ENCODE assay signal across 15 cellular contexts in genomic region chr1:9675393-9675792, GRCh38. TPM values are rescaled to one million over a fixed set of nuclear protein-coding genes. Genes with fewer than 3 reads are reported as not detected.
DNase-seq lines count a peak whose midpoint lies in the region; ATAC-seq and TF ChIP-seq lines count a peak whose summit lies in the region.
"Had no signal": no experiment of that assay in that cellular context is flagged by ENCODE, and none has a peak within 500 bp of the region (broad histone marks: within the 10 kb centered on the region; RNA-seq: fewer than 3 reads in every experiment).

No MANE protein-coding gene starts in this region.

- dilution Hi-C loops in mammary epithelial cell (cut with HindIII; ENCODE audit: low sequenced_read_pairs) = loop anchor here (5.0 kb wide), 1 partner anchor 102 kb away; no protein-coding TSS in a partner anchor

- BruUV-seq in mammary epithelial cell (replicated peaks; lab: Mats Ljungman, UMichigan) = no TSS peak

- no peak overlapping the region for H3K4me2 ChIP-seq in mesenchymal stem cell (ENCODE audit: low read length, poor library complexity, severe bottlenecking)
- H3K4me2 ChIP-seq in mammary epithelial cell (ENCODE audit: insufficient read depth, low read depth, low read length) = no peak overlapping the region

- no peaks in the 10 kb centered on the region for H3K9me3 Mint-ChIP-seq in CD4-positive, alpha-beta T cell
- no peaks in the 10 kb centered on the region for H3K9me3 Mint-ChIP-seq in CD8-positive, alpha-beta T cell
- H3K9me3 Mint-ChIP-seq in activated CD8-positive, alpha-beta T cell treated with anti-CD3 and anti-CD28 coated beads for 36 hours = no peaks in the 10 kb centered on the region
- H3K9me3 Mint-ChIP-seq: CD4-positive, CD25-positive, alpha-beta regulatory T cell had no signal

- peaks cover 70% of the 10 kb centered on the region for H3K4me1 Mint-ChIP-seq in CD4-positive, alpha-beta T cell (ENCODE audit: low read depth)
- peaks cover 75% of the 10 kb centered on the region for H3K4me1 Mint-ChIP-seq in CD8-positive, alpha-beta T cell (ENCODE audit: low read depth)
- peaks cover 63% of the 10 kb centered on the region for H3K4me1 Mint-ChIP-seq in activated CD8-positive, alpha-beta T cell treated with anti-CD3 and anti-CD28 coated beads for 36 hours (ENCODE audit: low read depth)

- no peak overlapping the region for H3K27ac ChIP-seq in CD4-positive, alpha-beta T cell (ENCODE audit: low read depth, low read length)
- H3K27ac ChIP-seq in CD8-positive, alpha-beta T cell (ENCODE audit: low read depth, low read length) = no peak overlapping the region
- H3K27ac ChIP-seq in mesenchymal stem cell (ENCODE audit: low read length, poor library complexity, severe bottlenecking) = no peak overlapping the region
- no peak overlapping the region for H3K27ac ChIP-seq in mammary epithelial cell (ENCODE audit: insufficient read depth, low read depth, low read length)

- no peak overlapping the region for H3K4me3 Mint-ChIP-seq in CD4-positive, alpha-beta T cell
- peak overlapping the region; percentile 11 for H3K4me3 Mint-ChIP-seq in CD8-positive, alpha-beta T cell
- H3K4me3 Mint-ChIP-seq in activated CD8-positive, alpha-beta T cell treated with anti-CD3 and anti-CD28 coated beads for 36 hours = no peak overlapping the region

- intact Hi-C loops in CD4-positive, alpha-beta T cell (cut with DNase I, micrococcal nuclease) = no loop called here
- intact Hi-C loops in CD8-positive, alpha-beta T cell (cut with DNase I, micrococcal nuclease) = no loop called here
- intact Hi-C loops in activated CD8-positive, alpha-beta T cell treated with anti-CD3 and anti-CD28 coated beads for 36 hours (cut with micrococcal nuclease) = no loop called here
- intact Hi-C loops in mammary epithelial cell (cut with micrococcal nuclease) = no loop called here

- POLR2A ChIA-PET in CD4-positive, alpha-beta T cell (lab: Charles Lee) = interaction anchor here (3.1 to 5.2 kb wide), 2 partner anchors 21 to 47 kb away, joined by 10 to 43 read pairs; partner anchors contain the start of gene PIK3CD
- POLR2A ChIA-PET in CD8-positive, alpha-beta T cell (lab: Charles Lee) = interaction anchor here (1.8 kb wide), 1 partner anchor 13 kb away, joined by 6 read pairs; no protein-coding TSS in a partner anchor
- POLR2A ChIA-PET in activated CD8-positive, alpha-beta T cell treated with anti-CD3 and anti-CD28 coated beads for 36 hours (lab: Charles Lee) = interaction anchor here (0.7 kb wide), 1 partner anchor 11 kb away, joined by 4 read pairs; no protein-coding TSS in a partner anchor

- no peaks in the 10 kb centered on the region for H3K27me3 Mint-ChIP-seq in CD4-positive, alpha-beta T cell
- H3K27me3 Mint-ChIP-seq in CD8-positive, alpha-beta T cell (ENCODE audit: low read depth) = no peaks in the 10 kb centered on the region
- no peaks in the 10 kb centered on the region for H3K27me3 Mint-ChIP-seq in activated CD8-positive, alpha-beta T cell treated with anti-CD3 and anti-CD28 coated beads for 36 hours
- H3K27me3 Mint-ChIP-seq: CD4-positive, CD25-positive, alpha-beta regulatory T cell had no signal

- no peak overlapping the region for H2BK5ac ChIP-seq in mesenchymal stem cell (ENCODE audit: low read depth, low read length, poor library complexity, severe bottlenecking)

- no peak overlapping the region for H3K4me3 ChIP-seq in CD8-positive, alpha-beta T cell (ENCODE audit: low read depth, low read length)
- no peak overlapping the region for H3K4me3 ChIP-seq in mesenchymal stem cell (ENCODE audit: insufficient read depth in 1 of 2, low read depth in 1 of 2, low read length in 2 of 2)
- H3K4me3 ChIP-seq in mammary epithelial cell (replicated peaks in 1 of 3; ENCODE audit: insufficient read depth in 1 of 3, low read depth in 2 of 3, low read length in 3 of 3) = no peak overlapping the region

- peak overlapping the region; percentile 83 for H3K27ac Mint-ChIP-seq in CD4-positive, alpha-beta T cell
- peak overlapping the region; percentile 92 for H3K27ac Mint-ChIP-seq in CD8-positive, alpha-beta T cell
- peak overlapping the region; percentile 79 for H3K27ac Mint-ChIP-seq in activated CD8-positive, alpha-beta T cell treated with anti-CD3 and anti-CD28 coated beads for 36 hours

- no peak overlapping the region for H2BK120ac ChIP-seq in mesenchymal stem cell (ENCODE audit: low read depth, low read length)

- no peak for TF ChIP-seq CTCF in CD4-positive, alpha-beta T cell (IDR thresholded peaks at IDR 0.05)
- no peak for TF ChIP-seq CTCF in CD8-positive, alpha-beta T cell (IDR thresholded peaks at IDR 0.05)
- no peak for TF ChIP-seq CTCF in activated CD8-positive, alpha-beta T cell treated with anti-CD3 and anti-CD28 coated beads for 36 hours (IDR thresholded peaks at IDR 0.05)
- TF ChIP-seq CTCF in mammary epithelial cell (conservative IDR thresholded peaks at IDR 0.05 in 1 of 2, IDR thresholded peaks at IDR 0.05 in 1 of 2; ENCODE audit: extremely low read depth in 1 of 2, insufficient read depth in 1 of 2, low read depth in 1 of 2, low read length in 2 of 2) = no peak

- peaks cover 14% of the 10 kb centered on the region for H3K36me3 ChIP-seq in CD8-positive, alpha-beta T cell (ENCODE audit: insufficient read depth, low read length)
- H3K36me3 ChIP-seq in mesenchymal stem cell (ENCODE audit: control insufficient read depth in 1 of 2, insufficient read depth in 2 of 2, low read depth in 1 of 2, low read length in 2 of 2) (no peaks in the 10 kb centered on the region), mammary epithelial cell (ENCODE audit: insufficient read depth, low read length) (no peaks in the 10 kb centered on the region)
- H3K36me3 ChIP-seq: BE2C had no signal

- no peaks in the 10 kb centered on the region for H3K27me3 ChIP-seq in CD4-positive, alpha-beta T cell (ENCODE audit: control insufficient read depth, insufficient read depth, low read length)
- H3K27me3 ChIP-seq in CD8-positive, alpha-beta T cell (ENCODE audit: insufficient read depth, low read length) = no peaks in the 10 kb centered on the region
- H3K27me3 ChIP-seq in mesenchymal stem cell (ENCODE audit: control insufficient read depth in 1 of 2, insufficient read depth in 1 of 2, low read length in 2 of 2) (no peaks in the 10 kb centered on the region), mammary epithelial cell (ENCODE audit: insufficient read depth, low read length) (no peaks in the 10 kb centered on the region)
- H3K27me3 ChIP-seq: BE2C had no signal

- H4K8ac ChIP-seq in mesenchymal stem cell (ENCODE audit: low read length) = no peak overlapping the region

- no peak overlapping the region for H3K4ac ChIP-seq in mesenchymal stem cell (ENCODE audit: low read depth in 1 of 2, low read length in 2 of 2)

- no peak overlapping the region for H3K14ac ChIP-seq in mesenchymal stem cell (ENCODE audit: low read length in 2 of 2)

- H4K91ac ChIP-seq in mesenchymal stem cell (ENCODE audit: low read length) = no peak overlapping the region

- no peak overlapping the region for H2BK15ac ChIP-seq in mesenchymal stem cell (ENCODE audit: low read depth, poor library complexity, severe bottlenecking)

- no peak overlapping the region for H2AFZ ChIP-seq in mesenchymal stem cell (ENCODE audit: low read depth, low read length)
- H2AFZ ChIP-seq in mammary epithelial cell (ENCODE audit: low read depth, low read length) = no peak overlapping the region

- no peak overlapping the region for H2BK12ac ChIP-seq in mesenchymal stem cell (ENCODE audit: low read length in 2 of 2)

- H3K9me3 ChIP-seq in CD4-positive, alpha-beta T cell (ENCODE audit: control insufficient read depth, low read length) = no peaks in the 10 kb centered on the region
- H3K9me3 ChIP-seq in CD8-positive, alpha-beta T cell (ENCODE audit: low read length) = no peaks in the 10 kb centered on the region
- no peaks in the 10 kb centered on the region for H3K9me3 ChIP-seq in mesenchymal stem cell (ENCODE audit: control insufficient read depth, low read length)
- no peaks in the 10 kb centered on the region for H3K9me3 ChIP-seq in mammary epithelial cell (replicated peaks; ENCODE audit: insufficient read depth, low read length)
- H3K9me3 ChIP-seq: BE2C had no signal

- no peak for DNase-seq in CD4-positive, alpha-beta T cell
- no peak for DNase-seq in CD8-positive, alpha-beta T cell
- DNase-seq in activated CD8-positive, alpha-beta T cell treated with anti-CD3 and anti-CD28 coated beads for 36 hours = no peak
- DNase-seq in mesenchymal stem cell = no peak
- DNase-seq in cerebellar cortex (ENCODE audit: low spot score) = no peak
- no peak for DNase-seq in mammary epithelial cell
- DNase-seq in activated CD4-positive, CD25-positive, alpha-beta regulatory T cell (lab: John Stamatoyannopoulos, UW) = no peak
- DNase-seq: ACHN; BE2C; C1 segment of cervical spinal cord; CD4-positive, CD25-positive, alpha-beta regulatory T cell; DMS153; DMS79; GDM1; HCEC 1CT had no signal

- no peaks in the 10 kb centered on the region for H4K20me1 ChIP-seq in mammary epithelial cell (ENCODE audit: insufficient read depth, low read length)

- peak overlapping the region; percentile 77 for H2AK5ac ChIP-seq in mesenchymal stem cell (ENCODE audit: low read length, severe bottlenecking)

- H3K9ac ChIP-seq in mesenchymal stem cell (ENCODE audit: low read length) = no peak overlapping the region
- H3K9ac ChIP-seq in mammary epithelial cell (ENCODE audit: insufficient read depth, low read length) = no peak overlapping the region

- H3K4me1 ChIP-seq in CD8-positive, alpha-beta T cell (ENCODE audit: insufficient read depth, low read length) = peaks cover 81% of the 10 kb centered on the region
- H3K4me1 ChIP-seq in mesenchymal stem cell (ENCODE audit: control insufficient read depth, insufficient read depth, low read depth, low read length) (peaks cover 16% of the 10 kb centered on the region), mammary epithelial cell (ENCODE audit: insufficient read depth, low read length) (peaks cover 5% of the 10 kb centered on the region)
- H3K4me1 ChIP-seq: BE2C had no signal

- CTCF ChIA-PET in CD4-positive, alpha-beta T cell (lab: Charles Lee) = interaction anchor here (0.9 to 2.0 kb wide), 3 partner anchors 10 to 49 kb away, joined by 3 to 10 read pairs (median 3); no protein-coding TSS in a partner anchor
- CTCF ChIA-PET in CD8-positive, alpha-beta T cell (lab: Charles Lee) = interaction anchor here (0.6 to 1.3 kb wide), 3 partner anchors 47 to 220 kb away, joined by 3 to 5 read pairs (median 3); no protein-coding TSS in a partner anchor
- CTCF ChIA-PET in activated CD8-positive, alpha-beta T cell treated with anti-CD3 and anti-CD28 coated beads for 36 hours (lab: Charles Lee) = interaction anchor here (1.2 kb wide), 1 partner anchor 48 kb away, joined by 6 read pairs; no protein-coding TSS in a partner anchor
- CTCF ChIA-PET in mammary epithelial cell (lab: Charles Lee; ENCODE audit: low non-redundant PET) = no interaction called here

- in situ Hi-C loops in mammary epithelial cell (cut with MboI; ENCODE audit: low sequenced_read_pairs in 2 of 2) = no loop called here

- WGBS in mesenchymal stem cell = no CpG with 5 or more reads among the region's 3 CpGs
- WGBS in mammary epithelial cell (ENCODE audit: low coverage, missing lambda C conversion rate) = 80% methylated on average over 3 of the region's 3 CpGs

- peaks cover 80% of the 10 kb centered on the region for H3K36me3 Mint-ChIP-seq in CD4-positive, alpha-beta T cell (ENCODE audit: low read depth)
- H3K36me3 Mint-ChIP-seq in CD8-positive, alpha-beta T cell = peaks cover 70% of the 10 kb centered on the region
- peaks cover 69% of the 10 kb centered on the region for H3K36me3 Mint-ChIP-seq in activated CD8-positive, alpha-beta T cell treated with anti-CD3 and anti-CD28 coated beads for 36 hours (ENCODE audit: low read depth)

- no peak overlapping the region for H3K23ac ChIP-seq in mesenchymal stem cell (ENCODE audit: low read length in 2 of 2)

- no peaks in the 10 kb centered on the region for H3K79me2 ChIP-seq in mammary epithelial cell (ENCODE audit: insufficient read depth, low read length)

- no peak overlapping the region for H3K18ac ChIP-seq in mesenchymal stem cell (ENCODE audit: low read depth in 1 of 2, low read length in 2 of 2)

- peaks cover 4% of the 10 kb centered on the region for H3K79me1 ChIP-seq in mesenchymal stem cell (replicated peaks; ENCODE audit: low read length, poor library complexity, severe bottlenecking)

- ATAC-seq in CD4-positive, alpha-beta T cell (ENCODE audit: poor library complexity) = no peak
- no peak for ATAC-seq in CD8-positive, alpha-beta T cell
- ATAC-seq in activated CD8-positive, alpha-beta T cell treated with anti-CD3 and anti-CD28 coated beads for 36 hours = no peak

RNA-seq across cellular contexts. Expression of gene PIK3CD, which starts 23.9 kb away (rescaled TPM):
- 100 to 1,000 TPM; 202 to 213 TPM for total RNA-seq in CD4-positive, alpha-beta T cell
- total RNA-seq in CD8-positive, alpha-beta T cell = 100 to 1,000 TPM; 200 to 214 TPM
- total RNA-seq in activated CD8-positive, alpha-beta T cell treated with anti-CD3 and anti-CD28 coated beads for 36 hours = 100 to 1,000 TPM; 152 to 158 TPM
- 3.0 TPM for polyA plus RNA-seq in mesenchymal stem cell (2013, experiment 1 of 2)
- 2.7 TPM for polyA plus RNA-seq in mesenchymal stem cell (2013, experiment 2 of 2)
- total RNA-seq in mammary epithelial cell = 10 to 100 TPM in 1 of 2 donors, 1 to 10 TPM in 1; 6.3 to 19.1 TPM
- polyA plus RNA-seq in mammary epithelial cell = 7.4 TPM
- 12.1 TPM for polyA minus RNA-seq in mammary epithelial cell

Comparison
In these comparisons a context has a peak if more than half of its experiments do, and no peak if none do; other contexts are left out.
1. RNA of gene PIK3CD, which starts 23.9 kb away (total RNA-seq): 200 to 214 TPM in CD8-positive, alpha-beta T cell, 202 to 213 TPM in CD4-positive, alpha-beta T cell and 152 to 158 TPM in activated CD8-positive, alpha-beta T cell treated with anti-CD3 and anti-CD28 coated beads for 36 hours; 6.3 to 19.1 TPM in mammary epithelial cell; every median in the first group is over 4 times any median in the second.
2. Peak in every context shown above with its lines, with median percentiles within 50 percentile points of each other: H3K27ac Mint-ChIP-seq.